Comparison of ENCODE assay signal across 13 cellular contexts in the genomic region with DNA sequence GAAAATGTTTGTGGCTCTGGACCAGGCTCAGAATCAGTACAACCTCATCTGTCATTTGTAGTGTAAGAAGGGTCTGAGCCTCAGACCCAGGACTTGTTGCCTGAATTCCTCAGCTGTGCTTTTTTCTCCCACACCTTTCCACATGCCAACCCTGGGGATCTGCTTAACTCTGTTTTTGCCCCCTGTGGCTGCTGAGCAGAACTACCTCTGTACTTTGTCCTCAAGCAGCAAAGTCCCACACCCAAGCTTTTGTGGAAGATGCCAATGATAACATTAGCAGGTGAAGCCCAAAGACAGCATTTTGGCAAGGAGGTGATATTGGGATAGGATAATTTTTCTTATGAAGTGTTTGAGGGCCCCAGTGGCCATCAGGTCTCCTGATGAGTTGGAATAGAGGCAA. TPM values are rescaled to one million over a fixed set of nuclear protein-coding genes. Genes with fewer than 3 reads are reported as not detected.
DNase-seq lines count a peak whose midpoint lies in the region; ATAC-seq, FAIRE-seq and TF ChIP-seq lines count a peak whose summit lies in the region.
"Had no signal": no experiment of that assay in that cellular context is flagged by ENCODE, and none has a peak within 500 bp of the region (broad histone marks: within the 10 kb centered on the region; RNA-seq: fewer than 3 reads in every experiment).

No MANE protein-coding gene starts in this region.

- intact Hi-C loops in GM12878 (cut with micrococcal nuclease; ENCODE audit: unreplicated experiment), result no loop called here
- intact Hi-C loops in CD8-positive, alpha-beta T cell (cut with DNase I, micrococcal nuclease), result no loop called here

- no TSS peak for BruUV-seq in GM12878 (replicated peaks; lab: Mats Ljungman, UMichigan)

- H3K27me3 Mint-ChIP-seq in CD8-positive, alpha-beta T cell (ENCODE audit: low read depth), result peaks cover 2% of the 10 kb centered on the region

- peak; percentile 60 for ATAC-seq in GM12878
- ATAC-seq in CD8-positive, alpha-beta T cell, result no peak
- no peak for ATAC-seq in GM21390 (IDR thresholded peaks at IDR 0.05; ENCODE audit: unreplicated experiment)
- ATAC-seq: stimulated activated naive B cell treated with anti-CD40 and anti-IgM and Interleukin-4, amounts not matched to agents 10 μg/mL and 1 μg/mL and 100 μg/mL, for 72 hours had no signal

- H3K9ac ChIP-seq in GM12878 (ENCODE audit: control insufficient read depth, insufficient read depth, low read length), result no peak overlapping the region

- H3K4me3 ChIP-seq in GM12878, result no peak overlapping the region
- H3K4me3 ChIP-seq in kidney epithelial cell (ENCODE audit: low read depth, low read length), result no peak overlapping the region
- H3K4me3 ChIP-seq in CD8-positive, alpha-beta T cell (ENCODE audit: low read depth, low read length), result no peak overlapping the region

- H3K27ac Mint-ChIP-seq in CD8-positive, alpha-beta T cell, result no peak overlapping the region
- H3K27ac Mint-ChIP-seq: stimulated activated naive B cell treated with anti-CD40 and anti-IgM and Interleukin-4, amounts not matched to agents 10 μg/mL and 1 μg/mL and 100 μg/mL, for 72 hours had no signal

- no peaks in the 10 kb centered on the region for H3K4me1 ChIP-seq in GM12878 (ENCODE audit: control insufficient read depth, insufficient read depth, low read length)
- H3K4me1 ChIP-seq in CD8-positive, alpha-beta T cell (ENCODE audit: insufficient read depth, low read length), result no peaks in the 10 kb centered on the region

- no peaks in the 10 kb centered on the region for H3K9me3 ChIP-seq in GM12878 (replicated peaks; ENCODE audit: control insufficient read depth, insufficient read depth, low read length)
- no peaks in the 10 kb centered on the region for H3K9me3 ChIP-seq in CD8-positive, alpha-beta T cell (ENCODE audit: low read length)

- peaks cover 2% of the 10 kb centered on the region for H3K9me3 Mint-ChIP-seq in CD8-positive, alpha-beta T cell
- H3K9me3 Mint-ChIP-seq: stimulated activated naive B cell treated with anti-CD40 and anti-IgM and Interleukin-4, amounts not matched to agents 10 μg/mL and 1 μg/mL and 100 μg/mL, for 72 hours had no signal

- no peaks in the 10 kb centered on the region for H3K27me3 ChIP-seq in GM12878 (replicated peaks in 1 of 2; ENCODE audit: control insufficient read depth in 2 of 2, insufficient read depth in 2 of 2, low read length in 1 of 2)
- no peaks in the 10 kb centered on the region for H3K27me3 ChIP-seq in kidney epithelial cell (ENCODE audit: control insufficient read depth, insufficient read depth, low read length)
- no peaks in the 10 kb centered on the region for H3K27me3 ChIP-seq in CD8-positive, alpha-beta T cell (ENCODE audit: insufficient read depth, low read length)

- H3K79me2 ChIP-seq in GM12878 (ENCODE audit: control insufficient read depth, insufficient read depth, low read length), result no peaks in the 10 kb centered on the region

- H3K4me2 ChIP-seq in GM12878 (ENCODE audit: control insufficient read depth, insufficient read depth), result no peak overlapping the region

- H3K4me1 Mint-ChIP-seq in CD8-positive, alpha-beta T cell (ENCODE audit: low read depth), result no peaks in the 10 kb centered on the region
- H3K4me1 Mint-ChIP-seq: stimulated activated naive B cell treated with anti-CD40 and anti-IgM and Interleukin-4, amounts not matched to agents 10 μg/mL and 1 μg/mL and 100 μg/mL, for 72 hours had no signal

- no peaks in the 10 kb centered on the region for H3K36me3 Mint-ChIP-seq in CD8-positive, alpha-beta T cell
- H3K36me3 Mint-ChIP-seq: stimulated activated naive B cell treated with anti-CD40 and anti-IgM and Interleukin-4, amounts not matched to agents 10 μg/mL and 1 μg/mL and 100 μg/mL, for 72 hours had no signal

- no peak overlapping the region for H3K27ac ChIP-seq in GM12878 (ENCODE audit: control insufficient read depth, insufficient read depth)
- no peak overlapping the region for H3K27ac ChIP-seq in CD8-positive, alpha-beta T cell (ENCODE audit: low read depth, low read length)

- no peak for TF ChIP-seq POLR2A in GM12878 (IDR thresholded peaks at IDR 0.05; ENCODE audit: low read depth, low read length)

- RAD21 ChIA-PET in GM12878 (lab: Charles Lee; ENCODE audit: unreplicated experiment), result no interaction called here

- POLR2A ChIA-PET in GM12878 (lab: Charles Lee), result no interaction called here
- POLR2A ChIA-PET in CD8-positive, alpha-beta T cell (lab: Charles Lee), result no interaction called here

- TF ChIP-seq CTCF in GM12878 (IDR thresholded peaks at IDR 0.05 in 2 of 3, conservative IDR thresholded peaks at IDR 0.05 in 1 of 3; ENCODE audit: control insufficient read depth in 2 of 3, extremely low read depth in 1 of 3, insufficient read depth in 1 of 3, low read depth in 3 of 3, low read length in 3 of 3), result no peak
- peak; percentile 29 for TF ChIP-seq CTCF in kidney epithelial cell (IDR thresholded peaks at IDR 0.05; ENCODE audit: insufficient read depth, low read length, poor library complexity, severe bottlenecking)
- no peak for TF ChIP-seq CTCF in CD8-positive, alpha-beta T cell (IDR thresholded peaks at IDR 0.05)

- CTCF ChIA-PET in GM12878 (lab: Yijun Ruan, JAX), result no interaction called here
- CTCF ChIA-PET in CD8-positive, alpha-beta T cell (lab: Charles Lee), result no interaction called here

- TF ChIP-seq RAD21 in GM12878 (IDR thresholded peaks at IDR 0.05; ENCODE audit: insufficient read depth, low read depth, low read length), result no peak

- H2AFZ ChIP-seq in GM12878 (ENCODE audit: control insufficient read depth, low read depth, low read length), result no peak overlapping the region

- no peak for TF ChIP-seq EP300 in GM12878 (IDR thresholded peaks at IDR 0.05; ENCODE audit: borderline replicate concordance in 1 of 2, control insufficient read depth in 1 of 2, low read depth in 2 of 2, low read length in 2 of 2)

- no peak overlapping the region for H3K4me3 Mint-ChIP-seq in CD8-positive, alpha-beta T cell
- H3K4me3 Mint-ChIP-seq: stimulated activated naive B cell treated with anti-CD40 and anti-IgM and Interleukin-4, amounts not matched to agents 10 μg/mL and 1 μg/mL and 100 μg/mL, for 72 hours had no signal

- no peaks in the 10 kb centered on the region for H4K20me1 ChIP-seq in GM12878 (ENCODE audit: control insufficient read depth, insufficient read depth)

- peak; percentile 4 for DNase-seq in SIG-M5 treated with dmso at 0.1 percent for 504 hours (lab: John Stamatoyannopoulos, UW; ENCODE audit: unreplicated experiment)
- no peak for DNase-seq in SIG-M5 (lab: John Stamatoyannopoulos, UW)
- no peak for DNase-seq in GM12878 (ENCODE audit: low read depth, low spot score)
- DNase-seq in kidney epithelial cell (ENCODE audit: low read depth), result no peak
- no peak for DNase-seq in MV-4-11 (lab: John Stamatoyannopoulos, UW)
- no peak for DNase-seq in CD8-positive, alpha-beta T cell
- DNase-seq in NCI-H2196 (lab: John Stamatoyannopoulos, UW; ENCODE audit: unreplicated experiment), result no peak
- DNase-seq: activated CD8-positive, alpha-beta memory T cell treated with anti-CD3 and anti-CD28 coated beads, Interleukin-2, amount 50 U/mL, for 4 hours; IMR-90; NCI-H2029; stimulated activated naive B cell treated with anti-CD40 and anti-IgM and Interleukin-4, amounts not matched to agents 10 μg/mL and 1 μg/mL and 100 μg/mL, for 72 hours had no signal

- H3K36me3 ChIP-seq in GM12878 (ENCODE audit: control insufficient read depth in 2 of 2, insufficient read depth in 2 of 2, low read length in 1 of 2), result no peaks in the 10 kb centered on the region
- no peaks in the 10 kb centered on the region for H3K36me3 ChIP-seq in kidney epithelial cell (ENCODE audit: control insufficient read depth, insufficient read depth, low read length)
- H3K36me3 ChIP-seq in CD8-positive, alpha-beta T cell (ENCODE audit: insufficient read depth, low read length), result no peaks in the 10 kb centered on the region

- in situ Hi-C loops in GM12878 (cut with MboI), result no loop called here

- no peak for FAIRE-seq in GM12878 (lab: Jason Lieb, UNC)

- SMC1A ChIA-PET in GM12878 (lab: Charles Lee; ENCODE audit: uncharacterized antibody, unreplicated experiment), result no interaction called here

TF ChIP-seq in GM12878, 131 proteins besides CTCF, POLR2A, EP300 and RAD21 (continues in another document):
- TF ChIP-seq PAX5 (IDR thresholded peaks at IDR 0.05; ENCODE audit: borderline replicate concordance, low read depth, low read length) (no peak), ZNF24 (IDR thresholded peaks at IDR 0.05) (no peak), RELA (IDR thresholded peaks at IDR 0.05; ENCODE audit: borderline replicate concordance, partially characterized antibody) (no peak), NFIC (IDR thresholded peaks at IDR 0.05; ENCODE audit: low read depth, low read length) (no peak), NR2C2 (IDR thresholded peaks at IDR 0.05; ENCODE audit: borderline replicate concordance, control insufficient read depth, insufficient read length, low read depth) (no peak), RBBP5 (conservative IDR thresholded peaks at IDR 0.05) (no peak), SUZ12 (IDR thresholded peaks at IDR 0.05; ENCODE audit: unreplicated experiment) (no peak), BMI1 (IDR thresholded peaks at IDR 0.05; ENCODE audit: borderline replicate concordance) (no peak), ESRRA (IDR thresholded peaks at IDR 0.05; ENCODE audit: low read length) (no peak)

RNA-seq across cellular contexts. Expression of a gene that starts 5.8 kb away (rescaled TPM):
- 0.34 TPM in 1 of 2 replicates, not detected in the other for total RNA-seq in GM12878 (2013; cell fraction: nucleolus; rRNA removed)
- total RNA-seq in GM12878 (2014; rRNA removed), result 0.06 and 0.16 TPM in 2 replicates
- total RNA-seq in GM12878 (2014; rRNA removed; fragmentation: Illumina TruSeq; extraction: Trizol), result not detected in 2 replicates
- total RNA-seq in GM12878 (2021), result not detected in 2 replicates
- polyA plus RNA-seq in GM12878 (2011; ENCODE audit: low read depth), result 0.18 TPM
- polyA plus RNA-seq in GM12878 (2011; rRNA removed), result 0.07 TPM in 2 replicates
- polyA plus RNA-seq in GM12878 (2011; cell fraction: cytosol; rRNA removed), result 0.03 TPM in 1 of 2 replicates, not detected in the other
- 0.24 and 0.29 TPM in 2 replicates for polyA plus RNA-seq in GM12878 (2011; cell fraction: nucleus; rRNA removed)
- polyA plus RNA-seq in GM12878 (2012), result 0.04 TPM in 1 of 2 replicates, not detected in the other
- 0.07 TPM in 1 of 2 replicates, not detected in the other for polyA plus RNA-seq in GM12878 (2014; fragmentation: Illumina TruSeq; extraction: Trizol)
- under 1 TPM in 1 of 2 experiments, not detected in 1; 0.05 TPM for polyA plus RNA-seq in GM12878 (2014; fragmentation: Nextera tagmentation; extraction: Ambion mirVana)
- 0.12 TPM in 1 of 2 replicates, not detected in the other for polyA plus RNA-seq in GM12878 (2014; rRNA removed)
- polyA plus RNA-seq in GM12878 (2016; fragmentation: Nextera tagmentation; extraction: Ambion mirVana), result not detected
- polyA minus RNA-seq in GM12878 (2011; rRNA and poly(A)+ RNA removed), result 0.10 and 0.29 TPM in 2 replicates
- not detected in 2 replicates for polyA minus RNA-seq in GM12878 (2011; cell fraction: cytosol; rRNA and poly(A)+ RNA removed)
- polyA minus RNA-seq in GM12878 (2011; cell fraction: nucleus; rRNA and poly(A)+ RNA removed), result 0.19 TPM in 1 of 2 replicates, not detected in the other
- total RNA-seq in kidney epithelial cell, result not detected in 2 replicates
- not detected for total RNA-seq in CD8-positive, alpha-beta T cell
- total RNA-seq: IMR-90 had no signal
- polyA plus RNA-seq: AG04450, IMR-90 had no signal
